8 cellular contexts compared by ENCODE assay signal in genomic region chr10:12500406-12501303, GRCh38.
DNase-seq lines count a peak whose midpoint lies in the region; ATAC-seq lines count a peak whose summit lies in the region.

No MANE protein-coding gene starts in this region.

- no peaks in the 10 kb centered on the region for H3K9me3 ChIP-seq in T-helper 17 cell (ENCODE audit: control insufficient read depth, low read length, poor library complexity, severe bottlenecking)

- H3K27me3 Mint-ChIP-seq in T-helper 17 cell: no peaks in the 10 kb centered on the region

- DNase-seq in DMS 273 (lab: John Stamatoyannopoulos, UW; ENCODE audit: unreplicated experiment): peak; percentile 61
- peak; percentile 46 for DNase-seq in M059J (ENCODE audit: low read depth)
- no peak for DNase-seq in T-helper 17 cell
- DNase-seq in left lobe of liver (ENCODE audit: low spot score): no peak
- DNase-seq in DMS114 treated with DMSO at 0.1 percent for 48 hours (lab: John Stamatoyannopoulos, UW; ENCODE audit: unreplicated experiment): no peak

- ATAC-seq in T-helper 17 cell (no peak), left lobe of liver (peak; percentile 51), HG02798 (IDR thresholded peaks at IDR 0.05; ENCODE audit: poor library complexity, unreplicated experiment) (no peak), HG02884 (IDR thresholded peaks at IDR 0.05; ENCODE audit: unreplicated experiment) (no peak), GM18517 (IDR thresholded peaks at IDR 0.05; ENCODE audit: unreplicated experiment) (no peak)

- peak overlapping the region; percentile 15 for H3K4me3 Mint-ChIP-seq in T-helper 17 cell

- H3K27ac Mint-ChIP-seq in T-helper 17 cell: peak overlapping the region; percentile 79

- H3K36me3 Mint-ChIP-seq in T-helper 17 cell (ENCODE audit: low read depth): no peaks in the 10 kb centered on the region

- peaks cover 59% of the 10 kb centered on the region for H3K4me1 Mint-ChIP-seq in T-helper 17 cell

Comparison
In these comparisons a context has a peak if more than half of its experiments do, and no peak if none do; other contexts are left out.
1. DNase-seq: peak in DMS 273 (single experiment) and M059J (single experiment); none in T-helper 17 cell (0 of 3), left lobe of liver (single experiment) and DMS114 treated with DMSO at 0.1 percent for 48 hours (single experiment).